ENCODE assay signal across 1 cellular context in genomic region chr10:132065491-132066105, GRCh38.
A peak's percentile ranks its signal among the peaks of the same experiment; 100 is the strongest.
TF ChIP-seq lines count a peak whose summit lies in the region.

Gene JAKMIP3, plus strand, starts transcription at chr10:132065946. Its CDS starts 38,863 bp downstream, at chr10:132104809.

TF ChIP-seq in HepG2, 621 proteins besides CTCF, POLR2A, EP300 and RAD21 (continued from another document):
- TF ChIP-seq MAFG (CRISPR knock-in tag; IDR thresholded peaks at IDR 0.05) (peak; percentile 72; the same call in 1 of the 2 replicates), NFE2 (CRISPR knock-in tag; IDR thresholded peaks at IDR 0.05) (peak; percentile 64; the same call in 1 of the 2 replicates), ZBTB38 (CRISPR knock-in tag; IDR thresholded peaks at IDR 0.05) (0 out of 2 replicates have a peak, but pooled peaks have one; percentile 12), DBP (CRISPR knock-in tag; IDR thresholded peaks at IDR 0.05; ENCODE audit: not compliant biosample characterization) (no peak), HMGXB4 (CRISPR knock-in tag; IDR thresholded peaks at IDR 0.05; ENCODE audit: borderline replicate concordance in 1 of 2, low read depth in 1 of 2) (no peak), ARID4A (CRISPR knock-in tag; IDR thresholded peaks at IDR 0.05; ENCODE audit: borderline replicate concordance) (no peak), NR1H2 (CRISPR knock-in tag; IDR thresholded peaks at IDR 0.05; ENCODE audit: borderline replicate concordance, low read depth) (no peak), ZNF318 (CRISPR knock-in tag; IDR thresholded peaks at IDR 0.05) (no peak), TOE1 (CRISPR knock-in tag; IDR thresholded peaks at IDR 0.05) (no peak), NRL (CRISPR knock-in tag; IDR thresholded peaks at IDR 0.05; ENCODE audit: borderline replicate concordance) (no peak), ZNF605 (CRISPR knock-in tag; IDR thresholded peaks at IDR 0.05) (0 out of 2 replicates have a peak, but pooled peaks have one; percentile 23), PAWR (CRISPR knock-in tag; IDR thresholded peaks at IDR 0.05; ENCODE audit: borderline replicate concordance) (no peak), FOSL2 (CRISPR knock-in tag; IDR thresholded peaks at IDR 0.05) (peak; percentile 64), PBX2 (CRISPR knock-in tag; IDR thresholded peaks at IDR 0.05) (no peak)
